In genomic region chr9:76687861-76688374, GRCh38 we compare ENCODE assay signal across 10 cellular contexts.
DNase-seq lines count a peak whose midpoint lies in the region; ATAC-seq and TF ChIP-seq lines count a peak whose summit lies in the region.
"Had no signal": no experiment of that assay in that cellular context is flagged by ENCODE, and none has a peak within 500 bp of the region (broad histone marks: within the 10 kb centered on the region; RNA-seq: fewer than 3 reads in every experiment).

No MANE protein-coding gene starts in this region.

- DNase-seq in EL (peak; percentile 79), omental fat pad (ENCODE audit: low spot score) (no peak), substantia nigra (lab: John Stamatoyannopoulos, UW) (no peak)
- no peak for DNase-seq in effector CD4-positive, alpha-beta T cell
- no peak for DNase-seq in stimulated activated CD4-positive, alpha-beta T cell treated with anti-CD3 and anti-CD28 coated beads, Interleukin-4, amount 100 ng/mL, for 4 hours
- DNase-seq: heart right ventricle had no signal

- no peaks in the 10 kb centered on the region for H3K9me2 ChIP-seq in Loucy (replicated peaks; ENCODE audit: low read depth, low read length)

- no peak overlapping the region for H3K27ac ChIP-seq in substantia nigra (ENCODE audit: low read depth, low read length, poor library complexity, severe bottlenecking)

- no peaks in the 10 kb centered on the region for H3K36me3 ChIP-seq in Loucy (ENCODE audit: insufficient read depth, low read length)
- H3K36me3 ChIP-seq: heart right ventricle had no signal

- no peak overlapping the region for H3K9ac ChIP-seq in Loucy (ENCODE audit: low read depth, low read length, poor library complexity, severe bottlenecking)

- H3K4me3 Mint-ChIP-seq in dendritic cell treated with granulocyte-macrophage colony-stimulating factor and Interleukin-4, amounts not matched to agents 40 ng/mL and 50 ng/mL, for 4 days, result no peak overlapping the region
- H3K4me3 Mint-ChIP-seq: WTC11 had no signal

- no peak overlapping the region for H3K4me3 ChIP-seq in Loucy (ENCODE audit: low read length, poor library complexity, severe bottlenecking)
- H3K4me3 ChIP-seq: heart right ventricle had no signal

- intact Hi-C loops in dendritic cell treated with granulocyte-macrophage colony-stimulating factor and Interleukin-4, amounts not matched to agents 40 ng/mL and 50 ng/mL, for 4 days (cut with micrococcal nuclease), result no loop called here

- H3K79me2 ChIP-seq in Loucy (ENCODE audit: insufficient read depth, low read length), result peaks cover 9% of the 10 kb centered on the region; the same call in 1 of the 2 replicates

- no peaks in the 10 kb centered on the region for H3K9me3 ChIP-seq in Loucy (ENCODE audit: insufficient read depth, low read depth, low read length)
- H3K9me3 ChIP-seq: heart right ventricle had no signal

- peak; percentile 71 for ATAC-seq in omental fat pad (ENCODE audit: low FRiP score)
- ATAC-seq in HG02981 (IDR thresholded peaks at IDR 0.05; ENCODE audit: unreplicated experiment), result no peak
- ATAC-seq: WTC11 had no signal

- H3F3A ChIP-seq in Loucy (ENCODE audit: low read depth), result peaks cover 3% of the 10 kb centered on the region; the same call in 1 of the 2 replicates

- no peaks in the 10 kb centered on the region for H3K36me3 Mint-ChIP-seq in dendritic cell treated with granulocyte-macrophage colony-stimulating factor and Interleukin-4, amounts not matched to agents 40 ng/mL and 50 ng/mL, for 4 days (ENCODE audit: low read depth)
- H3K36me3 Mint-ChIP-seq: WTC11 had no signal

- peaks cover 3% of the 10 kb centered on the region for H3K27me3 Mint-ChIP-seq in dendritic cell treated with granulocyte-macrophage colony-stimulating factor and Interleukin-4, amounts not matched to agents 40 ng/mL and 50 ng/mL, for 4 days

- no peak for TF ChIP-seq CTCF in Loucy (conservative IDR thresholded peaks at IDR 0.05; ENCODE audit: low read length)
- no peak for TF ChIP-seq CTCF in omental fat pad (IDR thresholded peaks at IDR 0.05)

- H3K4me1 Mint-ChIP-seq in dendritic cell treated with granulocyte-macrophage colony-stimulating factor and Interleukin-4, amounts not matched to agents 40 ng/mL and 50 ng/mL, for 4 days (ENCODE audit: low read depth), result peaks cover 36% of the 10 kb centered on the region

- H3K4me2 ChIP-seq in Loucy (ENCODE audit: low read depth, low read length, poor library complexity, severe bottlenecking), result peak overlapping the region; percentile 43

- no peaks in the 10 kb centered on the region for H4K20me1 ChIP-seq in Loucy (ENCODE audit: insufficient read depth, low read length, poor library complexity, severe bottlenecking)

- H2AFZ ChIP-seq in Loucy (ENCODE audit: low read length), result no peak overlapping the region

- H3K27ac Mint-ChIP-seq in dendritic cell treated with granulocyte-macrophage colony-stimulating factor and Interleukin-4, amounts not matched to agents 40 ng/mL and 50 ng/mL, for 4 days, result peak overlapping the region; percentile 35
- H3K27ac Mint-ChIP-seq: WTC11 had no signal

- H3K9me3 Mint-ChIP-seq in dendritic cell treated with granulocyte-macrophage colony-stimulating factor and Interleukin-4, amounts not matched to agents 40 ng/mL and 50 ng/mL, for 4 days, result peaks cover 3% of the 10 kb centered on the region

- H3K27me3 ChIP-seq in Loucy (ENCODE audit: insufficient read depth, low read length, poor library complexity, severe bottlenecking), result no peaks in the 10 kb centered on the region

- H3K4me1 ChIP-seq in Loucy (ENCODE audit: insufficient read depth, low read length, poor library complexity, severe bottlenecking), result peaks cover 45% of the 10 kb centered on the region
